Comparison of ENCODE assay signal across 14 cellular contexts in the genomic region with DNA sequence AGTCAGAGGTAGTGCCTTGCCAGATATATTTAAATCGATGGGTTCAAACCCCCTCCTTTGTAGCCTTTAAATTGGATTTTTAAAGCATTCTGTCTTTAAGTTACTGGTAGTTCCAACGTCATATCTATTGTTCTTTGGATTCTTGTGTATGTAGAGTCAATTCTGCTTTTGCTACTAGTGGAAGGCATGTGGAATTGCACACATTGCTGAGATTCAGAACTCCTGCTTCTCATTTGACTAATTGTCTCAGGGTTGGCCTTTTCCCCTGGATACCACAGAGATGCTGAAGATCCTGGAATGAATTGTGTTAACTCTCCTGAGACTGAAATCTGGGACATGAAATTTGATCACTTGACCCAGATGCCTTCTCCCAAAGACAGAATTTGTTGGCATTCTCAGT.
A peak's percentile ranks its signal among the peaks of the same experiment; 100 is the strongest.
DNase-seq lines count a peak whose midpoint lies in the region; ATAC-seq, FAIRE-seq and TF ChIP-seq lines count a peak whose summit lies in the region.
"Had no signal": no experiment of that assay in that cellular context is flagged by ENCODE, and none has a peak within 500 bp of the region (broad histone marks: within the 10 kb centered on the region; RNA-seq: fewer than 3 reads in every experiment).

No MANE protein-coding gene starts in this region.

- H3K27ac ChIP-seq in A549: no peak overlapping the region
- H3K27ac ChIP-seq in GM23248: no peak overlapping the region
- no peak overlapping the region for H3K27ac ChIP-seq in iPS DF 6.9 (ENCODE audit: low read length)
- H3K27ac ChIP-seq: prostate gland, tibial nerve had no signal

- H3K4me1 ChIP-seq in A549 (peaks cover 12% of the 10 kb centered on the region), GM23248 (ENCODE audit: insufficient read depth) (peaks cover 17% of the 10 kb centered on the region), iPS DF 6.9 (ENCODE audit: control insufficient read depth, insufficient read depth, low read length) (no peaks in the 10 kb centered on the region; the same call in 1 of the 2 replicates)
- H3K4me1 ChIP-seq: prostate gland, tibial nerve had no signal

- no peak for TF ChIP-seq CTCF in A549 (IDR thresholded peaks at IDR 0.05)
- TF ChIP-seq CTCF in WI38 (IDR thresholded peaks at IDR 0.05; ENCODE audit: low read depth, low read length): peak; percentile 8; the same call in 1 of the 2 replicates

- FAIRE-seq in A549 (lab: Jason Lieb, UNC): peak; percentile 93
- FAIRE-seq: keratinocyte had no signal

- no peak for TF ChIP-seq RAD21 in A549 (conservative IDR thresholded peaks at IDR 0.05 in 1 of 2, IDR thresholded peaks at IDR 0.05 in 1 of 2)

- H3K4me2 ChIP-seq in A549 (no peak overlapping the region), GM23248 (ENCODE audit: unreplicated experiment) (no peak overlapping the region)

- CTCF ChIA-PET in A549 (lab: Yijun Ruan, JAX): no interaction called here

- no peak overlapping the region for H3K9ac ChIP-seq in GM23248

- in situ Hi-C loops in GM23248 (cut with MboI): no loop called here

- no peak for TF ChIP-seq POLR2A in A549 (IDR thresholded peaks at IDR 0.05; ENCODE audit: low read length)

- 39% methylated on average over 2 of the region's 2 CpGs for WGBS in A549 (ENCODE audit: missing lambda C conversion rate)
- WGBS in GM23248 (ENCODE audit: low coverage in 1 of 2, low lambda C conversion rate in 2 of 2, missing lambda C conversion rate in 2 of 2), 2 experiments: 58 to 60% methylated on average over 2 of the region's 2 CpGs
- WGBS in iPS DF 6.9 (ENCODE audit: insufficient coverage, insufficient read length): no CpG with 5 or more reads among the region's 2 CpGs

- H3K36me3 ChIP-seq in GM23248 (ENCODE audit: low read depth) (no peaks in the 10 kb centered on the region), iPS DF 6.9 (ENCODE audit: control insufficient read depth, insufficient read depth, low read length) (no peaks in the 10 kb centered on the region)
- H3K36me3 ChIP-seq: prostate gland, tibial nerve had no signal

- 0 out of 2 replicates have a peak, but pooled peaks cover 14% of the 10 kb centered on the region for H3F3A ChIP-seq in GM23248 (ENCODE audit: insufficient read depth)

- POLR2A ChIA-PET in A549 (lab: Yijun Ruan, JAX): no interaction called here

- H3K4me3 ChIP-seq in A549 (no peak overlapping the region), GM23248 (no peak overlapping the region), WI38 (ENCODE audit: low read depth, low read length) (no peak overlapping the region), iPS DF 6.9 (ENCODE audit: low read length) (no peak overlapping the region)
- H3K4me3 ChIP-seq: prostate gland, tibial nerve had no signal

- ATAC-seq in A549: peak in 1 of 2 experiments; percentile 50; a peak in 1 of 6 replicates
- ATAC-seq in GM19452 (IDR thresholded peaks at IDR 0.05; ENCODE audit: unreplicated experiment): no peak

- peak in 1 of 2 experiments; percentile 9 for DNase-seq in A549 (ENCODE audit: low read depth in 1 of 2, low spot score in 1 of 2)
- DNase-seq in GM23248: peak; percentile 35
- DNase-seq in iPS DF 6.9 (ENCODE audit: low read depth, low spot score): peak; percentile 2
- DNase-seq in activated CD8-positive, alpha-beta memory T cell treated with anti-CD3 and anti-CD28 coated beads for 24 hours: no peak
- DNase-seq in C1 segment of cervical spinal cord (lab: John Stamatoyannopoulos, UW): no peak
- DNase-seq in UCSD-AML1 (lab: John Stamatoyannopoulos, UW; ENCODE audit: unreplicated experiment): no peak
- DNase-seq: activated B cell treated with CpG ODN at 0.5 μM for 24 hours, activated gamma-delta T cell treated with Interleukin-2 at 50 U/mL for 16 hours, NCI-H1436 treated with DMSO at 0.1 percent for 48 hours had no signal

- no peak overlapping the region for H2AFZ ChIP-seq in GM23248

- no peaks in the 10 kb centered on the region for H3K79me2 ChIP-seq in GM23248 (ENCODE audit: insufficient read depth)

- H3K27me3 ChIP-seq in GM23248 (replicated peaks; ENCODE audit: insufficient read depth): no peaks in the 10 kb centered on the region
- no peaks in the 10 kb centered on the region for H3K27me3 ChIP-seq in iPS DF 6.9 (ENCODE audit: control insufficient read depth, insufficient read depth, low read length)
- H3K27me3 ChIP-seq: tibial nerve had no signal

- no peaks in the 10 kb centered on the region for H3K9me3 ChIP-seq in A549
- no peaks in the 10 kb centered on the region for H3K9me3 ChIP-seq in GM23248 (ENCODE audit: low read depth)
- H3K9me3 ChIP-seq in iPS DF 6.9 (ENCODE audit: control insufficient read depth, insufficient read depth, low read length): no peaks in the 10 kb centered on the region
- H3K9me3 ChIP-seq: prostate gland, tibial nerve had no signal

- no peak for TF ChIP-seq EP300 in A549 (IDR thresholded peaks at IDR 0.05)

- no peaks in the 10 kb centered on the region for H4K20me1 ChIP-seq in GM23248 (ENCODE audit: insufficient read depth)

- H3K9me2 ChIP-seq in GM23248 (ENCODE audit: insufficient read depth): no peaks in the 10 kb centered on the region

TF ChIP-seq in A549, 52 proteins besides CTCF, POLR2A, EP300 and RAD21:
- TF ChIP-seq NFE2L2 (conservative IDR thresholded peaks at IDR 0.05; ENCODE audit: low read length): no peak
- TF ChIP-seq ZSCAN20 (CRISPR knock-in tag; IDR thresholded peaks at IDR 0.05): no peak
- TF ChIP-seq ZNF302 (CRISPR knock-in tag; IDR thresholded peaks at IDR 0.05): no peak
- no peak for TF ChIP-seq ESRRA (IDR thresholded peaks at IDR 0.05; ENCODE audit: borderline replicate concordance, low read length)
- no peak for TF ChIP-seq SREBF2 (IDR thresholded peaks at IDR 0.05)
- TF ChIP-seq TP53 (CRISPR knock-in tag; IDR thresholded peaks at IDR 0.05): no peak
- TF ChIP-seq EHF (CRISPR knock-in tag; IDR thresholded peaks at IDR 0.05): no peak
- TF ChIP-seq, protein P1, sequence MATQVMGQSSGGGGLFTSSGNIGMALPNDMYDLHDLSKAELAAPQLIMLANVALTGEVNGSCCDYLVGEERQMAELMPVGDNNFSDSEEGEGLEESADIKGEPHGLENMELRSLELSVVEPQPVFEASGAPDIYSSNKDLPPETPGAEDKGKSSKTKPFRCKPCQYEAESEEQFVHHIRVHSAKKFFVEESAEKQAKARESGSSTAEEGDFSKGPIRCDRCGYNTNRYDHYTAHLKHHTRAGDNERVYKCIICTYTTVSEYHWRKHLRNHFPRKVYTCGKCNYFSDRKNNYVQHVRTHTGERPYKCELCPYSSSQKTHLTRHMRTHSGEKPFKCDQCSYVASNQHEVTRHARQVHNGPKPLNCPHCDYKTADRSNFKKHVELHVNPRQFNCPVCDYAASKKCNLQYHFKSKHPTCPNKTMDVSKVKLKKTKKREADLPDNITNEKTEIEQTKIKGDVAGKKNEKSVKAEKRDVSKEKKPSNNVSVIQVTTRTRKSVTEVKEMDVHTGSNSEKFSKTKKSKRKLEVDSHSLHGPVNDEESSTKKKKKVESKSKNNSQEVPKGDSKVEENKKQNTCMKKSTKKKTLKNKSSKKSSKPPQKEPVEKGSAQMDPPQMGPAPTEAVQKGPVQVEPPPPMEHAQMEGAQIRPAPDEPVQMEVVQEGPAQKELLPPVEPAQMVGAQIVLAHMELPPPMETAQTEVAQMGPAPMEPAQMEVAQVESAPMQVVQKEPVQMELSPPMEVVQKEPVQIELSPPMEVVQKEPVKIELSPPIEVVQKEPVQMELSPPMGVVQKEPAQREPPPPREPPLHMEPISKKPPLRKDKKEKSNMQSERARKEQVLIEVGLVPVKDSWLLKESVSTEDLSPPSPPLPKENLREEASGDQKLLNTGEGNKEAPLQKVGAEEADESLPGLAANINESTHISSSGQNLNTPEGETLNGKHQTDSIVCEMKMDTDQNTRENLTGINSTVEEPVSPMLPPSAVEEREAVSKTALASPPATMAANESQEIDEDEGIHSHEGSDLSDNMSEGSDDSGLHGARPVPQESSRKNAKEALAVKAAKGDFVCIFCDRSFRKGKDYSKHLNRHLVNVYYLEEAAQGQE (IDR thresholded peaks at IDR 0.05): no peak
- TF ChIP-seq, protein P2, sequence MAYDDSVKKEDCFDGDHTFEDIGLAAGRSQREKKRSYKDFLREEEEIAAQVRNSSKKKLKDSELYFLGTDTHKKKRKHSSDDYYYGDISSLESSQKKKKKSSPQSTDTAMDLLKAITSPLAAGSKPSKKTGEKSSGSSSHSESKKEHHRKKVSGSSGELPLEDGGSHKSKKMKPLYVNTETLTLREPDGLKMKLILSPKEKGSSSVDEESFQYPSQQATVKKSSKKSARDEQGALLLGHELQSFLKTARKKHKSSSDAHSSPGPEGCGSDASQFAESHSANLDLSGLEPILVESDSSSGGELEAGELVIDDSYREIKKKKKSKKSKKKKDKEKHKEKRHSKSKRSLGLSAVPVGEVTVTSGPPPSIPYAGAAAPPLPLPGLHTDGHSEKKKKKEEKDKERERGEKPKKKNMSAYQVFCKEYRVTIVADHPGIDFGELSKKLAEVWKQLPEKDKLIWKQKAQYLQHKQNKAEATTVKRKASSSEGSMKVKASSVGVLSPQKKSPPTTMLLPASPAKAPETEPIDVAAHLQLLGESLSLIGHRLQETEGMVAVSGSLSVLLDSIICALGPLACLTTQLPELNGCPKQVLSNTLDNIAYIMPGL (CRISPR knock-in tag; IDR thresholded peaks at IDR 0.05; ENCODE audit: borderline replicate concordance): no peak
- TF ChIP-seq, protein P3, sequence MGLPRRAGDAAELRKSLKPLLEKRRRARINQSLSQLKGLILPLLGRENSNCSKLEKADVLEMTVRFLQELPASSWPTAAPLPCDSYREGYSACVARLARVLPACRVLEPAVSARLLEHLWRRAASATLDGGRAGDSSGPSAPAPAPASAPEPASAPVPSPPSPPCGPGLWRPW (IDR thresholded peaks at IDR 0.05): no peak
- TF ChIP-seq MAZ (IDR thresholded peaks at IDR 0.05; ENCODE audit: borderline replicate concordance, low read depth, low read length): no peak
- TF ChIP-seq MYC (IDR thresholded peaks at IDR 0.05; ENCODE audit: borderline replicate concordance, low read length): no peak
- TF ChIP-seq, protein P4, sequence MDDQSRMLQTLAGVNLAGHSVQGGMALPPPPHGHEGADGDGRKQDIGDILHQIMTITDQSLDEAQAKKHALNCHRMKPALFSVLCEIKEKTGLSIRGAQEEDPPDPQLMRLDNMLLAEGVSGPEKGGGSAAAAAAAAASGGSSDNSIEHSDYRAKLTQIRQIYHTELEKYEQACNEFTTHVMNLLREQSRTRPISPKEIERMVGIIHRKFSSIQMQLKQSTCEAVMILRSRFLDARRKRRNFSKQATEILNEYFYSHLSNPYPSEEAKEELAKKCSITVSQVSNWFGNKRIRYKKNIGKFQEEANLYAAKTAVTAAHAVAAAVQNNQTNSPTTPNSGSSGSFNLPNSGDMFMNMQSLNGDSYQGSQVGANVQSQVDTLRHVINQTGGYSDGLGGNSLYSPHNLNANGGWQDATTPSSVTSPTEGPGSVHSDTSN (IDR thresholded peaks at IDR 0.05): no peak

Comparison
In these comparisons a context has a peak if more than half of its experiments do, and no peak if none do; other contexts are left out.
1. DNase-seq: peak in GM23248 (single experiment) and iPS DF 6.9 (single experiment); none in activated CD8-positive, alpha-beta memory T cell treated with anti-CD3 and anti-CD28 coated beads for 24 hours (single experiment), C1 segment of cervical spinal cord (0 of 14) and UCSD-AML1 (single experiment).